1 cellular context compared by ENCODE assay signal in genomic region chr7:135164357-135165021, GRCh38.
TF ChIP-seq lines count a peak whose summit lies in the region.

No MANE protein-coding gene starts in this region.

TF ChIP-seq in H1, 55 proteins besides CTCF, POLR2A, EP300 and RAD21:
- TF ChIP-seq HDAC2 (IDR thresholded peaks at IDR 0.05; ENCODE audit: borderline replicate concordance in 1 of 2, low read depth in 2 of 2, low read length in 2 of 2) = no peak
- peak; percentile 53; the same call in 1 of the 2 replicates for TF ChIP-seq POLR2AphosphoS5 (IDR thresholded peaks at IDR 0.05; ENCODE audit: low read depth, low read length)
- no peak for TF ChIP-seq FOSL1 (IDR thresholded peaks at IDR 0.05; ENCODE audit: insufficient read depth, low read depth, low read length)
- no peak for TF ChIP-seq TBP (IDR thresholded peaks at IDR 0.05; ENCODE audit: low read depth, low read length)
